17 cellular contexts compared by ENCODE assay signal in genomic region chr10:77253665-77254064, GRCh38.
DNase-seq lines count a peak whose midpoint lies in the region; ATAC-seq, FAIRE-seq and TF ChIP-seq lines count a peak whose summit lies in the region.
"Had no signal": no experiment of that assay in that cellular context is flagged by ENCODE, and none has a peak within 500 bp of the region (broad histone marks: within the 10 kb centered on the region; RNA-seq: fewer than 3 reads in every experiment).

No MANE protein-coding gene starts in this region.

- H4K20me1 ChIP-seq in GM12878 (ENCODE audit: control insufficient read depth, insufficient read depth) (no peaks in the 10 kb centered on the region), neural cell (ENCODE audit: insufficient read depth) (no peaks in the 10 kb centered on the region)

- H3K36me3 Mint-ChIP-seq in activated naive CD4-positive, alpha-beta T cell treated with anti-CD3 and anti-CD28 coated beads, Interleukin-2, amount 50 U/mL, for 72 hours: no peaks in the 10 kb centered on the region
- H3K36me3 Mint-ChIP-seq: CD8-positive, alpha-beta T cell had no signal

- H3K4me1 ChIP-seq in GM12878 (ENCODE audit: control insufficient read depth, insufficient read depth, low read length): no peaks in the 10 kb centered on the region

- RAD21 ChIA-PET in GM12878 (lab: Charles Lee; ENCODE audit: unreplicated experiment): interaction anchor here (0.6 to 4.5 kb wide), 11 partner anchors 11 to 458 kb away, joined by 3 to 22 read pairs (median 3); no protein-coding TSS in a partner anchor

- ATAC-seq in GM12878: no peak; the same call in 2 of the 3 replicates
- no peak for ATAC-seq in activated naive CD4-positive, alpha-beta T cell treated with anti-CD3 and anti-CD28 coated beads, Interleukin-2, amount 50 U/mL, for 72 hours
- ATAC-seq: CD8-positive, alpha-beta T cell; GM23338 had no signal

- H3K4me2 ChIP-seq in GM12878 (ENCODE audit: control insufficient read depth, insufficient read depth) (no peak overlapping the region), neural cell (ENCODE audit: low read length) (no peak overlapping the region)
- H3K4me2 ChIP-seq: GM23338 had no signal

- CTCF ChIA-PET in GM12878 (lab: Yijun Ruan, JAX) (interaction anchor here (0.8 to 2.3 kb wide), 7 partner anchors 11 to 457 kb away, joined by 3 to 21 read pairs (median 4); no protein-coding TSS in a partner anchor), RWPE1 (lab: Yijun Ruan, JAX) (interaction anchor here (1.1 to 1.3 kb wide), 2 partner anchors 80 to 458 kb away, joined by 3 to 5 read pairs; no protein-coding TSS in a partner anchor)

- H3K27me3 ChIP-seq in GM12878 (replicated peaks in 1 of 2; ENCODE audit: control insufficient read depth in 2 of 2, insufficient read depth in 2 of 2, low read length in 1 of 2): no peaks in the 10 kb centered on the region
- no peaks in the 10 kb centered on the region for H3K27me3 ChIP-seq in neural cell (ENCODE audit: insufficient read depth, low read depth, low read length)

- H3K9ac ChIP-seq in GM12878 (ENCODE audit: control insufficient read depth, insufficient read depth, low read length) (no peak overlapping the region), neural cell (ENCODE audit: low read length) (no peak overlapping the region)

- H3K79me2 ChIP-seq in GM12878 (ENCODE audit: control insufficient read depth, insufficient read depth, low read length): no peaks in the 10 kb centered on the region
- no peaks in the 10 kb centered on the region for H3K79me2 ChIP-seq in neural cell (replicated peaks; ENCODE audit: insufficient read depth, low read length)

- H3K27ac ChIP-seq in GM12878 (ENCODE audit: control insufficient read depth, insufficient read depth): no peak overlapping the region
- peak overlapping the region; percentile 36 for H3K27ac ChIP-seq in neural cell (ENCODE audit: low read length)
- H3K27ac ChIP-seq in RWPE1: no peak overlapping the region

- BruUV-seq in GM12878 (replicated peaks; lab: Mats Ljungman, UMichigan): no TSS peak

- TF ChIP-seq POLR2A in GM12878 (IDR thresholded peaks at IDR 0.05; ENCODE audit: low read depth, low read length): no peak

- in situ Hi-C loops in GM12878 (cut with MboI): loop anchor here (5.0 kb wide), 1 partner anchor 389 kb away; no protein-coding TSS in a partner anchor

- WGBS in GM12878 (ENCODE audit: insufficient coverage, insufficient replicate concordance, low lambda C conversion rate, missing lambda C conversion rate): 11% methylated on average over 4 of the region's 4 CpGs

- no peak overlapping the region for H3K27ac Mint-ChIP-seq in activated naive CD4-positive, alpha-beta T cell treated with anti-CD3 and anti-CD28 coated beads, Interleukin-2, amount 50 U/mL, for 72 hours
- H3K27ac Mint-ChIP-seq: CD14-positive monocyte; CD8-positive, alpha-beta T cell; GM23338 had no signal

- POLR2A ChIA-PET in GM12878 (lab: Charles Lee): interaction anchor here (1.2 to 1.4 kb wide), 2 partner anchors 25 to 458 kb away, joined by 3 to 4 read pairs; no protein-coding TSS in a partner anchor
- POLR2A ChIA-PET in RWPE1 (lab: Yijun Ruan, JAX; ENCODE audit: low non-redundant PET): no interaction called here

- no peak overlapping the region for H3K4me3 ChIP-seq in GM12878
- no peak overlapping the region for H3K4me3 ChIP-seq in neural cell (ENCODE audit: low read length)
- H3K4me3 ChIP-seq: GM23338 had no signal

- H3K9me3 ChIP-seq in GM12878 (replicated peaks; ENCODE audit: control insufficient read depth, insufficient read depth, low read length) (no peaks in the 10 kb centered on the region; the same call in 1 of the 3 replicates), neural cell (ENCODE audit: low read length) (no peaks in the 10 kb centered on the region)

- no peaks in the 10 kb centered on the region for H3F3A ChIP-seq in neural cell (ENCODE audit: insufficient read depth, low read length, poor library complexity, severe bottlenecking)

- TF ChIP-seq CTCF in GM12878 (IDR thresholded peaks at IDR 0.05 in 2 of 3, conservative IDR thresholded peaks at IDR 0.05 in 1 of 3; ENCODE audit: control insufficient read depth in 2 of 3, extremely low read depth in 1 of 3, insufficient read depth in 1 of 3, low read depth in 3 of 3, low read length in 3 of 3) (no peak), neural cell (IDR thresholded peaks at IDR 0.05; ENCODE audit: poor library complexity, severe bottlenecking) (no peak), RWPE1 (conservative IDR thresholded peaks at IDR 0.05; ENCODE audit: low read depth) (no peak)

- H3K36me3 ChIP-seq in GM12878 (ENCODE audit: control insufficient read depth in 2 of 2, insufficient read depth in 2 of 2, low read length in 1 of 2) (no peaks in the 10 kb centered on the region), neural cell (ENCODE audit: insufficient read depth, low read length) (no peaks in the 10 kb centered on the region)

- FAIRE-seq in GM12878 (lab: Jason Lieb, UNC): no peak
- FAIRE-seq: G401.6, GM12892 had no signal

- SMC1A ChIA-PET in GM12878 (lab: Charles Lee; ENCODE audit: uncharacterized antibody, unreplicated experiment): interaction anchor here (0.8 to 10.1 kb wide), 15 partner anchors 9 to 458 kb away, joined by 3 to 106 read pairs (median 5); no protein-coding TSS in a partner anchor

- peaks cover 3 to 5% of the 10 kb centered on the region in 2 donors for H3K9me3 Mint-ChIP-seq in activated naive CD4-positive, alpha-beta T cell treated with anti-CD3 and anti-CD28 coated beads, Interleukin-2, amount 50 U/mL, for 72 hours
- H3K9me3 Mint-ChIP-seq: GM23338 had no signal

- DNase-seq in NCI-H2171 treated with DMSO at 0.1 percent for 48 hours (lab: John Stamatoyannopoulos, UW) (peak; percentile 42), NCI-H2171 (lab: John Stamatoyannopoulos, UW) (no peak), GM12878 (ENCODE audit: low read depth, low spot score) (no peak), RWPE1 (ENCODE audit: low spot score) (no peak), NCI-H2107 (lab: John Stamatoyannopoulos, UW) (no peak)
- DNase-seq in activated naive CD4-positive, alpha-beta T cell treated with anti-CD3 and anti-CD28 coated beads, Interleukin-2, amount 50 U/mL, for 72 hours (ENCODE audit: low spot score in 2 of 2): no peak
- DNase-seq: CD8-positive, alpha-beta T cell; COR-L47; DMS153; DMS79 treated with DMSO at 0.1 percent for 48 hours; EL; H7 had no signal

- TF ChIP-seq EP300 in GM12878 (IDR thresholded peaks at IDR 0.05; ENCODE audit: borderline replicate concordance in 1 of 2, control insufficient read depth in 1 of 2, low read depth in 2 of 2, low read length in 2 of 2) (no peak), neural cell (conservative IDR thresholded peaks at IDR 0.05; ENCODE audit: poor library complexity, severe bottlenecking) (peak; percentile 53)

- H2AFZ ChIP-seq in GM12878 (ENCODE audit: control insufficient read depth, low read depth, low read length): no peak overlapping the region
- H2AFZ ChIP-seq in neural cell (ENCODE audit: low read depth, low read length): no peak overlapping the region
- H2AFZ ChIP-seq: GM23338 had no signal

- TF ChIP-seq RAD21 in GM12878 (IDR thresholded peaks at IDR 0.05; ENCODE audit: insufficient read depth, low read depth, low read length): no peak
- no peak for TF ChIP-seq RAD21 in neural cell (conservative IDR thresholded peaks at IDR 0.05)

- intact Hi-C loops in GM12878 (cut with micrococcal nuclease; ENCODE audit: unreplicated experiment): loop anchor here (5.0 kb wide), 1 partner anchor 134 kb away; no protein-coding TSS in a partner anchor

- H3K9me2 ChIP-seq in neural cell (ENCODE audit: insufficient read depth, low read length): no peaks in the 10 kb centered on the region

TF ChIP-seq in GM12878, 131 proteins besides CTCF, POLR2A, EP300 and RAD21:
- peak; percentile 50 for TF ChIP-seq MEF2B (IDR thresholded peaks at IDR 0.05; ENCODE audit: partially characterized antibody, poor library complexity, severe bottlenecking)
- TF ChIP-seq SREBF1 (IDR thresholded peaks at IDR 0.05; ENCODE audit: low read length): no peak
- no peak for TF ChIP-seq EZH2 (IDR thresholded peaks at IDR 0.05; ENCODE audit: borderline replicate concordance, control insufficient read depth, low read depth, low read length)

TF ChIP-seq in neural cell, 6 proteins besides CTCF, POLR2A, EP300 and RAD21:
- TF ChIP-seq SMC3 (conservative IDR thresholded peaks at IDR 0.05; ENCODE audit: poor library complexity): no peak
- TF ChIP-seq POLR2AphosphoS5 (IDR thresholded peaks at IDR 0.05): peak; percentile 78
- TF ChIP-seq REST (IDR thresholded peaks at IDR 0.05; ENCODE audit: borderline replicate concordance): no peak
TF ChIP-seq in neural cell: peak in this region for 1.
